In genomic region chr6:85416766-85417165, GRCh38 we compare ENCODE assay signal across 19 cellular contexts.
"Had no signal": no experiment of that assay in that cellular context is flagged by ENCODE, and none has a peak within 500 bp of the region (broad histone marks: within the 10 kb centered on the region; RNA-seq: fewer than 3 reads in every experiment).

No MANE protein-coding gene starts in this region.

- H3K4me3 Mint-ChIP-seq: activated CD4-positive, alpha-beta memory T cell treated with anti-CD3 and anti-CD28 coated beads for 36 hours; activated CD8-positive, alpha-beta memory T cell treated with anti-CD3 and anti-CD28 coated beads, Interleukin-2, amount 10 ng/mL, durations not matched to agents 7 days and 5 days; activated naive CD4-positive, alpha-beta T cell treated with anti-CD3 and anti-CD28 coated beads, Interleukin-2, amount 50 U/mL, for 24 hours; activated T-cell treated with anti-CD3 and anti-CD28 coated beads, Interleukin-2, amount 50 U/mL, for 24 hours; memory B cell; stimulated activated memory B cell treated with anti-CD40 and anti-IgM and Interleukin-4, amounts not matched to agents 10 μg/mL and 1 μg/mL and 100 μg/mL, for 72 hours had no signal

- H3K36me3 Mint-ChIP-seq: activated CD4-positive, alpha-beta memory T cell treated with anti-CD3 and anti-CD28 coated beads for 36 hours; activated naive CD4-positive, alpha-beta T cell treated with anti-CD3 and anti-CD28 coated beads, Interleukin-2, amount 50 U/mL, for 24 hours; naive B cell; stimulated activated memory B cell treated with anti-CD40 and anti-IgM and Interleukin-4, amounts not matched to agents 10 μg/mL and 1 μg/mL and 100 μg/mL, for 72 hours had no signal

- H3K36me3 ChIP-seq: adrenal gland, esophagus muscularis mucosa, ovary, right lobe of liver, tibial artery had no signal

- H3K4me1 ChIP-seq: adrenal gland, esophagus muscularis mucosa, right lobe of liver had no signal

- H3K9me3 Mint-ChIP-seq: activated CD4-positive, alpha-beta memory T cell treated with anti-CD3 and anti-CD28 coated beads for 36 hours; activated naive CD4-positive, alpha-beta T cell treated with anti-CD3 and anti-CD28 coated beads, Interleukin-2, amount 50 U/mL, for 24 hours; activated T-cell treated with anti-CD3 and anti-CD28 coated beads, Interleukin-2, amount 50 U/mL, for 24 hours had no signal

- ATAC-seq: activated CD8-positive, alpha-beta memory T cell treated with anti-CD3 and anti-CD28 coated beads, Interleukin-2, amount 10 ng/mL, durations not matched to agents 7 days and 5 days; left ventricle myocardium superior; right lobe of liver; stimulated activated memory B cell treated with anti-CD40 and anti-IgM and Interleukin-4, amounts not matched to agents 10 μg/mL and 1 μg/mL and 100 μg/mL, for 72 hours had no signal

- DNase-seq: activated CD4-positive, alpha-beta memory T cell treated with anti-CD3 and anti-CD28 coated beads for 36 hours; activated CD8-positive, alpha-beta memory T cell treated with anti-CD3 and anti-CD28 coated beads, Interleukin-2, amount 10 ng/mL, durations not matched to agents 7 days and 5 days; activated effector memory CD4-positive, alpha-beta T cell treated with Interleukin-2 at 50 U/mL for 16 hours; activated T-cell treated with anti-CD3 and anti-CD28 coated beads, Interleukin-2, amount 50 U/mL, for 24 hours; adrenal gland; effector CD4-positive, alpha-beta T cell; left ventricle myocardium superior; mucosa of descending colon; naive B cell; ovary; right lobe of liver; stimulated activated CD4-positive, alpha-beta T cell treated with anti-CD3 and anti-CD28 coated beads, Interleukin-4, amount 100 ng/mL, for 24 hours; SW 1271; T-helper 2 cell; tibial artery had no signal

- H3K9me3 ChIP-seq: adrenal gland, esophagus muscularis mucosa, mucosa of descending colon, ovary, right lobe of liver, tibial artery had no signal

- H3K4me1 Mint-ChIP-seq: activated naive CD4-positive, alpha-beta T cell treated with anti-CD3 and anti-CD28 coated beads, Interleukin-2, amount 50 U/mL, for 24 hours had no signal

- H3K27me3 ChIP-seq: adrenal gland, esophagus muscularis mucosa, ovary, right lobe of liver, tibial artery had no signal

- H3K27ac ChIP-seq: adrenal gland, esophagus muscularis mucosa, ovary, right lobe of liver, tibial artery had no signal

- H3K27ac Mint-ChIP-seq: activated CD4-positive, alpha-beta memory T cell treated with anti-CD3 and anti-CD28 coated beads for 36 hours; activated CD8-positive, alpha-beta memory T cell treated with anti-CD3 and anti-CD28 coated beads, Interleukin-2, amount 10 ng/mL, durations not matched to agents 7 days and 5 days; activated naive CD4-positive, alpha-beta T cell treated with anti-CD3 and anti-CD28 coated beads, Interleukin-2, amount 50 U/mL, for 24 hours; activated T-cell treated with anti-CD3 and anti-CD28 coated beads, Interleukin-2, amount 50 U/mL, for 24 hours; memory B cell; stimulated activated memory B cell treated with anti-CD40 and anti-IgM and Interleukin-4, amounts not matched to agents 10 μg/mL and 1 μg/mL and 100 μg/mL, for 72 hours had no signal

- H3K4me3 ChIP-seq: adrenal gland, esophagus muscularis mucosa, mucosa of descending colon, ovary, right lobe of liver, tibial artery had no signal
